ENCODE assay signal across 8 cellular contexts in genomic region chr10:5284311-5285057, GRCh38.
DNase-seq lines count a peak whose midpoint lies in the region; ATAC-seq and TF ChIP-seq lines count a peak whose summit lies in the region.

No MANE protein-coding gene starts in this region.

- no peak overlapping the region for H3K4me3 ChIP-seq in breast epithelium
- no peak overlapping the region for H3K4me3 ChIP-seq in HUES6 (ENCODE audit: low read depth, low read length)

- H3K27ac Mint-ChIP-seq in MCF 10A (ENCODE audit: low read depth, unreplicated experiment) (peak overlapping the region; percentile 75), natural killer cell (peak overlapping the region; percentile 85 to 92)
- H3K27ac Mint-ChIP-seq in activated T-helper 2 cell treated with anti-CD3 and anti-CD28 coated beads, Interferon-gamma antibody, Interleukin-2, Interleukin-4, amounts not matched to agents 10 μg/mL and 5 μg/mL and 100 μg/mL, durations not matched to agents 14 hours and 24 hours and 36 hours, result peak overlapping the region; percentile 39

- no TSS peak for BruUV-seq in MCF 10A (replicated peaks; lab: Mats Ljungman, UMichigan)

- H3K27me3 Mint-ChIP-seq in MCF 10A (ENCODE audit: insufficient read depth, unreplicated experiment) (no peaks in the 10 kb centered on the region), natural killer cell (ENCODE audit: low read depth in 2 of 2) (no peaks in the 10 kb centered on the region)
- no peaks in the 10 kb centered on the region for H3K27me3 Mint-ChIP-seq in activated T-helper 2 cell treated with anti-CD3 and anti-CD28 coated beads, Interferon-gamma antibody, Interleukin-2, Interleukin-4, amounts not matched to agents 10 μg/mL and 5 μg/mL and 100 μg/mL, durations not matched to agents 14 hours and 24 hours and 36 hours (ENCODE audit: low read depth)

- H3K9me3 ChIP-seq in breast epithelium (no peaks in the 10 kb centered on the region), HUES6 (ENCODE audit: control insufficient read depth, insufficient read depth, low read depth, low read length) (no peaks in the 10 kb centered on the region)

- H3K4me1 ChIP-seq in breast epithelium (no peaks in the 10 kb centered on the region), HUES6 (ENCODE audit: control insufficient read depth, insufficient read depth, low read length) (peaks cover 20% of the 10 kb centered on the region)

- H3K27ac ChIP-seq in breast epithelium (no peak overlapping the region), HUES6 (ENCODE audit: low read depth, low read length) (peak overlapping the region; percentile 37; the same call in 1 of the 2 replicates)

- H3K4me3 Mint-ChIP-seq in MCF 10A (ENCODE audit: unreplicated experiment) (no peak overlapping the region), natural killer cell (peak overlapping the region; percentile 86)
- no peak overlapping the region for H3K4me3 Mint-ChIP-seq in activated T-helper 2 cell treated with anti-CD3 and anti-CD28 coated beads, Interferon-gamma antibody, Interleukin-2, Interleukin-4, amounts not matched to agents 10 μg/mL and 5 μg/mL and 100 μg/mL, durations not matched to agents 14 hours and 24 hours and 36 hours (ENCODE audit: low read depth)

- H3K36me3 ChIP-seq in breast epithelium, result no peaks in the 10 kb centered on the region
- no peaks in the 10 kb centered on the region for H3K36me3 ChIP-seq in HUES6 (ENCODE audit: control insufficient read depth, insufficient read depth, low read length)

- H3K9me3 Mint-ChIP-seq in MCF 10A (ENCODE audit: unreplicated experiment) (no peaks in the 10 kb centered on the region), natural killer cell (no peaks in the 10 kb centered on the region)
- H3K9me3 Mint-ChIP-seq in activated T-helper 2 cell treated with anti-CD3 and anti-CD28 coated beads, Interferon-gamma antibody, Interleukin-2, Interleukin-4, amounts not matched to agents 10 μg/mL and 5 μg/mL and 100 μg/mL, durations not matched to agents 14 hours and 24 hours and 36 hours, result peaks cover 4% of the 10 kb centered on the region

- intact Hi-C loops in MCF 10A (cut with micrococcal nuclease) (loop anchor here (5.0 kb wide), 1 partner anchor 148 kb away; no protein-coding TSS in a partner anchor), breast epithelium (cut with DNase I; ENCODE audit: low total_unique reads) (no loop called here), natural killer cell (cut with micrococcal nuclease) (no loop called here)
- intact Hi-C loops in activated T-helper 2 cell treated with anti-CD3 and anti-CD28 coated beads, Interferon-gamma antibody, Interleukin-2, Interleukin-4, amounts not matched to agents 10 μg/mL and 5 μg/mL and 100 μg/mL, durations not matched to agents 14 hours and 24 hours and 36 hours (cut with micrococcal nuclease), result loop anchor here (5.0 kb wide), 1 partner anchor 33 kb away; no protein-coding TSS in a partner anchor

- POLR2A ChIA-PET in MCF 10A (lab: Yijun Ruan, JAX), result interaction anchor here (1.0 to 1.1 kb wide), 3 partner anchors 11 to 189 kb away, joined by 3 read pairs; no protein-coding TSS in a partner anchor

- H3K9ac ChIP-seq in HUES6 (ENCODE audit: low read length), result no peak overlapping the region

- TF ChIP-seq POLR2A in breast epithelium (IDR thresholded peaks at IDR 0.05), result no peak

- peak; percentile 76 to 85 (median 80) for ATAC-seq in natural killer cell
- no peak for ATAC-seq in HG02973 (IDR thresholded peaks at IDR 0.05; ENCODE audit: unreplicated experiment)

- CTCF ChIA-PET in MCF 10A (lab: Yijun Ruan, JAX), result interaction anchor here (0.5 to 4.5 kb wide), 18 partner anchors 12 to 471 kb away, joined by 3 to 53 read pairs (median 4); no protein-coding TSS in a partner anchor

- TF ChIP-seq CTCF in MCF 10A (IDR thresholded peaks at IDR 0.05; ENCODE audit: unreplicated experiment) (no peak), breast epithelium (IDR thresholded peaks at IDR 0.05) (no peak), natural killer cell (IDR thresholded peaks at IDR 0.05) (no peak)

- H3K36me3 Mint-ChIP-seq in MCF 10A (ENCODE audit: insufficient read depth, unreplicated experiment) (no peaks in the 10 kb centered on the region), natural killer cell (peaks cover 22% of the 10 kb centered on the region)
- peaks cover 15% of the 10 kb centered on the region for H3K36me3 Mint-ChIP-seq in activated T-helper 2 cell treated with anti-CD3 and anti-CD28 coated beads, Interferon-gamma antibody, Interleukin-2, Interleukin-4, amounts not matched to agents 10 μg/mL and 5 μg/mL and 100 μg/mL, durations not matched to agents 14 hours and 24 hours and 36 hours (ENCODE audit: low read depth)

- peak; percentile 78 for DNase-seq in MCF 10A (ENCODE audit: unreplicated experiment)
- DNase-seq in breast epithelium (ENCODE audit: low spot score in 2 of 2), result no peak
- DNase-seq in activated T-helper 2 cell treated with anti-CD3 and anti-CD28 coated beads, Interferon-gamma antibody, Interleukin-2, Interleukin-4, amounts not matched to agents 10 μg/mL and 5 μg/mL and 100 μg/mL, durations not matched to agents 14 hours and 24 hours and 36 hours (ENCODE audit: low spot score), result no peak
- no peak for DNase-seq in natural killer cell
- no peak for DNase-seq in NCI-H2196 (lab: John Stamatoyannopoulos, UW; ENCODE audit: unreplicated experiment)
- DNase-seq in NCI-H526 treated with DMSO at 0.1 percent for 48 hours (lab: John Stamatoyannopoulos, UW), result no peak

- no peaks in the 10 kb centered on the region for H3K27me3 ChIP-seq in breast epithelium
- no peaks in the 10 kb centered on the region for H3K27me3 ChIP-seq in HUES6 (ENCODE audit: control insufficient read depth, insufficient read depth, low read length)

- H3K4me1 Mint-ChIP-seq in MCF 10A (ENCODE audit: insufficient read depth, unreplicated experiment) (peaks cover 20% of the 10 kb centered on the region), natural killer cell (peaks cover 49 to 55% of the 10 kb centered on the region in 2 donors)
- H3K4me1 Mint-ChIP-seq in activated T-helper 2 cell treated with anti-CD3 and anti-CD28 coated beads, Interferon-gamma antibody, Interleukin-2, Interleukin-4, amounts not matched to agents 10 μg/mL and 5 μg/mL and 100 μg/mL, durations not matched to agents 14 hours and 24 hours and 36 hours (ENCODE audit: low read depth), result peaks cover 30% of the 10 kb centered on the region

Comparison
In these comparisons a context has a peak if more than half of its experiments do, and no peak if none do; other contexts are left out.
1. intact Hi-C loops: an anchor here in MCF 10A (5.0 kb wide) and activated T-helper 2 cell treated with anti-CD3 and anti-CD28 coated beads, Interferon-gamma antibody, Interleukin-2, Interleukin-4, amounts not matched to agents 10 μg/mL and 5 μg/mL and 100 μg/mL, durations not matched to agents 14 hours and 24 hours and 36 hours (5.0 kb wide); none called in breast epithelium and natural killer cell.